24 cellular contexts compared by ENCODE assay signal in genomic region chr12:52086944-52087835, GRCh38. TPM values are rescaled to one million over a fixed set of nuclear protein-coding genes. Genes with fewer than 3 reads are reported as not detected.
DNase-seq lines count a peak whose midpoint lies in the region; ATAC-seq and TF ChIP-seq lines count a peak whose summit lies in the region.
"Had no signal": no experiment of that assay in that cellular context is flagged by ENCODE, and none has a peak within 500 bp of the region (broad histone marks: within the 10 kb centered on the region; RNA-seq: fewer than 3 reads in every experiment).

No MANE protein-coding gene starts in this region.

- H2AK5ac ChIP-seq in IMR-90 (ENCODE audit: low read depth, low read length): no peak overlapping the region

- H3K27ac ChIP-seq in IMR-90 (ENCODE audit: insufficient read depth, low read length) (no peak overlapping the region), mucosa of rectum (ENCODE audit: low read depth in 2 of 2, low read length in 2 of 2) (peak overlapping the region; percentile 13 to 55)

- no peak overlapping the region for H3K18ac ChIP-seq in IMR-90 (ENCODE audit: low read depth, low read length)

- POLR2A ChIA-PET in IMR-90 (lab: Charles Lee; ENCODE audit: unreplicated experiment): no interaction called here

- H2BK120ac ChIP-seq in IMR-90 (ENCODE audit: low read depth, low read length): no peak overlapping the region

- no peak overlapping the region for H3K4me2 ChIP-seq in IMR-90 (ENCODE audit: low read depth, low read length)

- ATAC-seq in IMR-90 (ENCODE audit: low read depth) (no peak), GM18873 (IDR thresholded peaks at IDR 0.05; ENCODE audit: low FRiP score, unreplicated experiment) (no peak), GM18909 (IDR thresholded peaks at IDR 0.05; ENCODE audit: poor library complexity, unreplicated experiment) (no peak), HG02840 (IDR thresholded peaks at IDR 0.05; ENCODE audit: low FRiP score, unreplicated experiment) (no peak)
- ATAC-seq in stimulated activated naive B cell treated with anti-CD40 and anti-IgM and Interleukin-4, amounts not matched to agents 10 μg/mL and 1 μg/mL and 100 μg/mL, for 72 hours (replicated peaks): no peak

- TF ChIP-seq POLR2A in IMR-90 (IDR thresholded peaks at IDR 0.05; ENCODE audit: low read depth, low read length): peak; percentile 17; the same call in 1 of the 2 replicates

- H3K79me1 ChIP-seq in IMR-90 (ENCODE audit: low read depth in 1 of 2, low read length in 2 of 2): no peaks in the 10 kb centered on the region; a peak in 1 of 4 replicates

- no peak for TF ChIP-seq RAD21 in IMR-90 (IDR thresholded peaks at IDR 0.05; ENCODE audit: low read length)

- H3K9me3 ChIP-seq in IMR-90 (ENCODE audit: control insufficient read depth, insufficient read depth, low read length): no peaks in the 10 kb centered on the region
- no peaks in the 10 kb centered on the region for H3K9me3 ChIP-seq in mucosa of rectum (ENCODE audit: control insufficient read depth in 2 of 2, low read length in 2 of 2)

- H4K20me1 ChIP-seq in IMR-90 (ENCODE audit: insufficient read depth, low read length): peaks cover 12% of the 10 kb centered on the region

- no peak overlapping the region for H3K4ac ChIP-seq in IMR-90 (ENCODE audit: low read depth, low read length)

- no peak overlapping the region for H3K56ac ChIP-seq in IMR-90 (ENCODE audit: extremely low read depth, insufficient read depth, low read length)

- peaks cover 2% of the 10 kb centered on the region for H3K4me1 Mint-ChIP-seq in activated T-cell treated with anti-CD3 and anti-CD28 coated beads, Interleukin-2, amount 50 U/mL, for 24 hours (ENCODE audit: low read depth)
- H3K4me1 Mint-ChIP-seq in stimulated activated naive B cell treated with anti-CD40 and anti-IgM and Interleukin-4, amounts not matched to agents 10 μg/mL and 1 μg/mL and 100 μg/mL, for 72 hours: peaks cover 24 to 33% of the 10 kb centered on the region in 2 donors

- H3K4me3 ChIP-seq in IMR-90 (ENCODE audit: insufficient read depth, low read depth, low read length) (no peak overlapping the region), mucosa of rectum (ENCODE audit: low read length in 2 of 2) (no peak overlapping the region)

- no peak overlapping the region for H4K8ac ChIP-seq in IMR-90 (ENCODE audit: low read depth in 2 of 2, low read length in 2 of 2)

- H3K4me1 ChIP-seq in IMR-90 (ENCODE audit: control insufficient read depth, insufficient read depth, low read length): peaks cover 11% of the 10 kb centered on the region
- peaks cover 3 to 19% of the 10 kb centered on the region in 2 donors for H3K4me1 ChIP-seq in mucosa of rectum (ENCODE audit: control insufficient read depth in 2 of 2, insufficient read depth in 2 of 2, low read length in 2 of 2)

- H3K36me3 Mint-ChIP-seq in activated T-cell treated with anti-CD3 and anti-CD28 coated beads, Interleukin-2, amount 50 U/mL, for 24 hours (ENCODE audit: low read depth): no peaks in the 10 kb centered on the region
- peaks cover 0 to 10% of the 10 kb centered on the region in 2 donors for H3K36me3 Mint-ChIP-seq in stimulated activated naive B cell treated with anti-CD40 and anti-IgM and Interleukin-4, amounts not matched to agents 10 μg/mL and 1 μg/mL and 100 μg/mL, for 72 hours
- H3K36me3 Mint-ChIP-seq: CD14-positive monocyte had no signal

- H3K9ac ChIP-seq in IMR-90 (ENCODE audit: low read depth, low read length) (no peak overlapping the region), mucosa of rectum (ENCODE audit: low read depth in 1 of 2, low read length in 2 of 2) (no peak overlapping the region)

- no peak overlapping the region for H2BK20ac ChIP-seq in IMR-90 (ENCODE audit: low read depth, low read length)

- no peak for TF ChIP-seq CTCF in IMR-90 (conservative IDR thresholded peaks at IDR 0.05; ENCODE audit: low read depth, low read length)

- no peak overlapping the region for H2BK5ac ChIP-seq in IMR-90 (ENCODE audit: low read depth, low read length, poor library complexity, severe bottlenecking)

- H3K9me3 Mint-ChIP-seq in activated T-cell treated with anti-CD3 and anti-CD28 coated beads, Interleukin-2, amount 50 U/mL, for 24 hours: no peaks in the 10 kb centered on the region
- no peaks in the 10 kb centered on the region for H3K9me3 Mint-ChIP-seq in stimulated activated naive B cell treated with anti-CD40 and anti-IgM and Interleukin-4, amounts not matched to agents 10 μg/mL and 1 μg/mL and 100 μg/mL, for 72 hours
- H3K9me3 Mint-ChIP-seq: activated B cell treated with CpG ODN at 0.5 μM for 24 hours; activated T-helper 2 cell treated with anti-CD3 and anti-CD28 coated beads, Interferon-gamma antibody, Interleukin-2, Interleukin-4, amounts not matched to agents 10 μg/mL and 5 μg/mL and 100 μg/mL, durations not matched to agents 14 hours and 24 hours and 36 hours; central memory CD8-positive, alpha-beta T cell had no signal

- CTCF ChIA-PET in IMR-90 (lab: Yijun Ruan, JAX): interaction anchor here (5.5 kb wide), 1 partner anchor 61 kb away, joined by 36 read pairs; no protein-coding TSS in a partner anchor

- H3K27ac Mint-ChIP-seq in activated T-cell treated with anti-CD3 and anti-CD28 coated beads, Interleukin-2, amount 50 U/mL, for 24 hours: no peak overlapping the region
- H3K27ac Mint-ChIP-seq in stimulated activated naive B cell treated with anti-CD40 and anti-IgM and Interleukin-4, amounts not matched to agents 10 μg/mL and 1 μg/mL and 100 μg/mL, for 72 hours: peak overlapping the region; percentile 0
- H3K27ac Mint-ChIP-seq: activated B cell treated with CpG ODN at 0.5 μM for 24 hours; activated T-helper 2 cell treated with anti-CD3 and anti-CD28 coated beads, Interferon-gamma antibody, Interleukin-2, Interleukin-4, amounts not matched to agents 10 μg/mL and 5 μg/mL and 100 μg/mL, durations not matched to agents 14 hours and 24 hours and 36 hours had no signal

- intact Hi-C loops in IMR-90 (cut with micrococcal nuclease): no loop called here

- no peak overlapping the region for H4K5ac ChIP-seq in IMR-90 (ENCODE audit: low read depth, low read length)

- no peak overlapping the region for H2AFZ ChIP-seq in IMR-90 (replicated peaks; ENCODE audit: low read length, poor library complexity)

- H3K9me1 ChIP-seq in IMR-90 (ENCODE audit: insufficient read depth, low read length): no peaks in the 10 kb centered on the region

- H3K36me3 ChIP-seq in IMR-90 (ENCODE audit: control insufficient read depth, insufficient read depth, low read length) (no peaks in the 10 kb centered on the region), mucosa of rectum (ENCODE audit: control insufficient read depth in 2 of 2, insufficient read depth in 2 of 2, low read length in 2 of 2) (no peaks in the 10 kb centered on the region)

- H3K23ac ChIP-seq in IMR-90 (ENCODE audit: low read depth, low read length): no peak overlapping the region

- dilution Hi-C loops in IMR-90 (cut with HindIII; ENCODE audit: low sequenced_read_pairs, unreplicated experiment): no loop called here

- H3K4me3 Mint-ChIP-seq in activated T-cell treated with anti-CD3 and anti-CD28 coated beads, Interleukin-2, amount 50 U/mL, for 24 hours: no peak overlapping the region
- H3K4me3 Mint-ChIP-seq in stimulated activated naive B cell treated with anti-CD40 and anti-IgM and Interleukin-4, amounts not matched to agents 10 μg/mL and 1 μg/mL and 100 μg/mL, for 72 hours: no peak overlapping the region
- H3K4me3 Mint-ChIP-seq: activated B cell treated with CpG ODN at 0.5 μM for 24 hours; central memory CD8-positive, alpha-beta T cell had no signal

- no peak overlapping the region for H2AK9ac ChIP-seq in IMR-90 (replicated peaks; ENCODE audit: low read depth, low read length, poor library complexity)

- 71% methylated on average over 14 of the region's 22 CpGs; no CpG with 5 or more reads in 1 of the 2 experiments for WGBS in IMR-90 (ENCODE audit: extremely low coverage in 2 of 2, insufficient read length in 1 of 2), 2 experiments

- peaks cover 47% of the 10 kb centered on the region for H3K27me3 Mint-ChIP-seq in activated T-cell treated with anti-CD3 and anti-CD28 coated beads, Interleukin-2, amount 50 U/mL, for 24 hours
- H3K27me3 Mint-ChIP-seq in stimulated activated naive B cell treated with anti-CD40 and anti-IgM and Interleukin-4, amounts not matched to agents 10 μg/mL and 1 μg/mL and 100 μg/mL, for 72 hours: peaks cover 33 to 47% of the 10 kb centered on the region in 2 donors

- H3K14ac ChIP-seq in IMR-90 (replicated peaks; ENCODE audit: low read depth, low read length): no peak overlapping the region

- no peak overlapping the region for H2BK15ac ChIP-seq in IMR-90 (ENCODE audit: low read depth, low read length)

- no peak overlapping the region for H4K91ac ChIP-seq in IMR-90 (ENCODE audit: insufficient read depth, low read depth, low read length)

- in situ Hi-C loops in IMR-90 (cut with MboI; ENCODE audit: low sequenced_read_pairs): no loop called here

- no TSS peak for BruUV-seq in IMR-90 (replicated peaks; lab: Mats Ljungman, UMichigan)

- DNase-seq in activated T-cell treated with anti-CD3 and anti-CD28 coated beads, Interleukin-2, amount 50 U/mL, for 24 hours: peak; percentile 23
- DNase-seq in activated T-cell treated with anti-CD3 and anti-CD28 coated beads, Interleukin-2, amount 50 U/mL, for 1 hour: no peak
- DNase-seq in IMR-90: no peak
- DNase-seq in stimulated activated naive B cell treated with anti-CD40 and anti-IgM and Interleukin-4, amounts not matched to agents 10 μg/mL and 1 μg/mL and 100 μg/mL, for 72 hours: no peak
- DNase-seq: ACHN; activated B cell treated with CpG ODN at 0.5 μM for 24 hours; activated CD4-positive, alpha-beta T cell treated with anti-CD3 and anti-CD28 coated beads, Interleukin-2, amount 50 U/mL, for 4 hours; activated CD8-positive, alpha-beta memory T cell treated with anti-CD3 and anti-CD28 coated beads, Interleukin-2, amount 50 U/mL, for 4 hours; dermis blood vessel endothelial cell; NCI-H187 treated with DMSO at 0.1 percent for 48 hours; NCI-H226; NCI-H748 treated with DMSO at 0.1 percent for 48 hours; OCI-M1; stimulated activated CD8-positive, alpha-beta memory T cell treated with anti-CD3 and anti-CD28 coated beads, Interleukin-4, amount 100 ng/mL, for 48 hours; T-helper 9 cell had no signal

- H3K27me3 ChIP-seq in IMR-90 (ENCODE audit: control insufficient read depth, insufficient read depth, low read length) (peaks cover 16% of the 10 kb centered on the region), mucosa of rectum (ENCODE audit: control insufficient read depth in 2 of 2, insufficient read depth in 2 of 2, low read length in 2 of 2) (peaks cover 0 to 2% of the 10 kb centered on the region in 2 donors)

RNA-seq across cellular contexts. Expression of gene SMIM41, which starts 7.7 kb away (rescaled TPM):
- total RNA-seq in IMR-90 (2012; rRNA removed): not detected in 2 replicates
- polyA plus RNA-seq in IMR-90 (2012; rRNA removed): not detected in 2 replicates
- 0.04 and 0.17 TPM in 2 replicates for polyA plus RNA-seq in IMR-90 (2012; cell fraction: cytosol; rRNA removed)
- polyA plus RNA-seq in IMR-90 (2012; cell fraction: nucleus; rRNA removed; ENCODE audit: low replicate concordance): 0.14 and 0.45 TPM in 2 replicates
- total RNA-seq: activated B cell treated with CpG ODN at 0.5 μM for 24 hours, Daoy, dermis blood vessel endothelial cell, lung microvascular endothelial cell had no signal
- polyA plus RNA-seq: CD14-positive monocyte had no signal

RNA-seq across cellular contexts. Expression of gene ATG101, which starts 17.4 kb away (rescaled TPM):
- 158 and 167 TPM in 2 replicates for total RNA-seq in IMR-90 (2012; rRNA removed)
- 93.9 and 113 TPM in 2 replicates for polyA plus RNA-seq in IMR-90 (2012; rRNA removed)
- 181 and 193 TPM in 2 replicates for polyA plus RNA-seq in IMR-90 (2012; cell fraction: cytosol; rRNA removed)
- polyA plus RNA-seq in IMR-90 (2012; cell fraction: nucleus; rRNA removed; ENCODE audit: low replicate concordance): 267 and 321 TPM in 2 replicates

RNA-seq across cellular contexts. Expression of gene NR4A1, which starts 35.9 kb away (rescaled TPM):
- total RNA-seq in IMR-90 (2012; rRNA removed): 6.6 and 23.1 TPM in 2 replicates
- polyA plus RNA-seq in IMR-90 (2012; rRNA removed): 34.1 and 120 TPM in 2 replicates
- polyA plus RNA-seq in IMR-90 (2012; cell fraction: cytosol; rRNA removed): 127 and 458 TPM in 2 replicates
- polyA plus RNA-seq in IMR-90 (2012; cell fraction: nucleus; rRNA removed; ENCODE audit: low replicate concordance): 1,801 and 2,637 TPM in 2 replicates
